Comparison of ENCODE assay signal across 23 cellular contexts in genomic region chr2:165432234-165432966, GRCh38. TPM values are rescaled to one million over a fixed set of nuclear protein-coding genes. Genes with fewer than 3 reads are reported as not detected.
"Had no signal": no experiment of that assay in that cellular context is flagged by ENCODE, and none has a peak within 500 bp of the region (broad histone marks: within the 10 kb centered on the region; RNA-seq: fewer than 3 reads in every experiment).

No MANE protein-coding gene starts in this region.

- H3K36me3 Mint-ChIP-seq: naive thymus-derived CD4-positive, alpha-beta T cell; stimulated activated memory B cell treated with anti-CD40 and anti-IgM and Interleukin-4, amounts not matched to agents 10 μg/mL and 1 μg/mL and 100 μg/mL, for 72 hours had no signal

- H3K27ac ChIP-seq: dorsolateral prefrontal cortex, neural progenitor cell, psoas muscle, sigmoid colon, spleen, thoracic aorta, tibial nerve, upper lobe of left lung had no signal

- H3K27ac Mint-ChIP-seq: naive thymus-derived CD4-positive, alpha-beta T cell; nephron; neural progenitor cell; stimulated activated memory B cell treated with anti-CD40 and anti-IgM and Interleukin-4, amounts not matched to agents 10 μg/mL and 1 μg/mL and 100 μg/mL, for 72 hours had no signal

- H3K4me1 ChIP-seq: psoas muscle, sigmoid colon, spleen, tibial nerve, upper lobe of left lung had no signal

- H2AFZ ChIP-seq: neural progenitor cell had no signal

- H3K36me3 ChIP-seq: neural progenitor cell, sigmoid colon, spleen, thoracic aorta, tibial nerve, upper lobe of left lung had no signal

- H3K4me3 ChIP-seq: dorsolateral prefrontal cortex, neural progenitor cell, psoas muscle, sigmoid colon, spleen, thoracic aorta, tibial nerve, upper lobe of left lung had no signal

- H3K9me3 Mint-ChIP-seq: naive thymus-derived CD4-positive, alpha-beta T cell; nephron; stimulated activated memory B cell treated with anti-CD40 and anti-IgM and Interleukin-4, amounts not matched to agents 10 μg/mL and 1 μg/mL and 100 μg/mL, for 72 hours had no signal

- H3K9me3 ChIP-seq: psoas muscle, sigmoid colon, spleen, thoracic aorta, tibial nerve, upper lobe of left lung had no signal

- DNase-seq: dorsolateral prefrontal cortex; effector CD4-positive, alpha-beta T cell; head of caudate nucleus; kidney; mesenchymal stem cell; midbrain; naive thymus-derived CD4-positive, alpha-beta T cell; nucleus accumbens; posterior cingulate gyrus; psoas muscle; right cardiac atrium; sigmoid colon; spleen; stimulated activated CD4-positive, alpha-beta T cell treated with anti-CD3 and anti-CD28 coated beads, Interleukin-4, amount 100 ng/mL, for 4 hours; stimulated activated naive CD8-positive, alpha-beta T cell treated with anti-CD3 and anti-CD28 coated beads, Interleukin-15, Interleukin-2, amounts not matched to agents 100 U/mL and 50 U/mL, for 24 hours; substantia nigra; upper lobe of left lung had no signal

- H3K4me3 Mint-ChIP-seq: naive thymus-derived CD4-positive, alpha-beta T cell; nephron; neural progenitor cell; stimulated activated memory B cell treated with anti-CD40 and anti-IgM and Interleukin-4, amounts not matched to agents 10 μg/mL and 1 μg/mL and 100 μg/mL, for 72 hours had no signal

- ATAC-seq: left lobe of liver; naive thymus-derived CD4-positive, alpha-beta T cell; psoas muscle; right cardiac atrium; stimulated activated memory B cell treated with anti-CD40 and anti-IgM and Interleukin-4, amounts not matched to agents 10 μg/mL and 1 μg/mL and 100 μg/mL, for 72 hours; stimulated activated naive CD8-positive, alpha-beta T cell treated with anti-CD3 and anti-CD28 coated beads, Interleukin-15, Interleukin-2, amounts not matched to agents 100 U/mL and 50 U/mL, for 24 hours had no signal

- H3K27me3 ChIP-seq: dorsolateral prefrontal cortex, neural progenitor cell, spleen, tibial nerve, upper lobe of left lung had no signal

- H3K4me1 Mint-ChIP-seq: nephron; stimulated activated memory B cell treated with anti-CD40 and anti-IgM and Interleukin-4, amounts not matched to agents 10 μg/mL and 1 μg/mL and 100 μg/mL, for 72 hours had no signal

- H3K9ac ChIP-seq: neural progenitor cell had no signal

- H3K4me2 ChIP-seq: neural progenitor cell had no signal

RNA-seq across cellular contexts. Expression of gene CSRNP3, which starts 37.1 kb away (rescaled TPM):
- total RNA-seq: naive thymus-derived CD4-positive, alpha-beta T cell had no signal
- polyA plus RNA-seq: naive thymus-derived CD4-positive, alpha-beta T cell had no signal
